ENCODE assay signal across 12 cellular contexts in genomic region chr20:37907677-37908397, GRCh38. TPM values are rescaled to one million over a fixed set of nuclear protein-coding genes. Genes with fewer than 3 reads are reported as not detected.
DNase-seq lines count a peak whose midpoint lies in the region; ATAC-seq and TF ChIP-seq lines count a peak whose summit lies in the region.
"Had no signal": no experiment of that assay in that cellular context is flagged by ENCODE, and none has a peak within 500 bp of the region (broad histone marks: within the 10 kb centered on the region; RNA-seq: fewer than 3 reads in every experiment).

No MANE protein-coding gene starts in this region.

- peak; percentile 94 for DNase-seq in A172 (ENCODE audit: low spot score)
- DNase-seq in HK-2 (ENCODE audit: unreplicated experiment): peak; percentile 75
- DNase-seq in RPMI7951 (ENCODE audit: low read depth): peak; percentile 88
- peak; percentile 20 for DNase-seq in fibroblast of villous mesenchyme (ENCODE audit: low read depth)
- no peak for DNase-seq in caudate nucleus (lab: John Stamatoyannopoulos, UW)
- DNase-seq in DMS53 (lab: John Stamatoyannopoulos, UW): no peak
- DNase-seq: activated CD4-positive, alpha-beta T cell treated with anti-CD3 and anti-CD28 coated beads for 48 hours; KBM-7 had no signal

- no peak overlapping the region for H3K4me3 ChIP-seq in fibroblast of villous mesenchyme (ENCODE audit: low read depth, low read length)
- H3K4me3 ChIP-seq: tibial nerve had no signal

- H3K27ac ChIP-seq in caudate nucleus (ENCODE audit: low read depth, low read length): no peak overlapping the region
- H3K27ac ChIP-seq: parathyroid adenoma, tibial nerve had no signal

- no peak for ATAC-seq in HG03039 (IDR thresholded peaks at IDR 0.05; ENCODE audit: unreplicated experiment)
- no peak for ATAC-seq in GM21529 (IDR thresholded peaks at IDR 0.05; ENCODE audit: unreplicated experiment)

- TF ChIP-seq CTCF in fibroblast of villous mesenchyme (IDR thresholded peaks at IDR 0.05; ENCODE audit: insufficient read depth, low read depth, low read length): no peak

RNA-seq across cellular contexts. Expression of gene VSTM2L, which starts 4.9 kb away (rescaled TPM):
- total RNA-seq in A172 (2014; rRNA removed; shearing (Covaris generic)): 0.24 and 1.4 TPM in 2 replicates
- total RNA-seq in RPMI7951 (2014; rRNA removed; shearing (Covaris generic)): 0.48 and 3.2 TPM in 2 replicates
- 0.32 and 1.3 TPM in 2 replicates for total RNA-seq in fibroblast of villous mesenchyme

Comparison
In these comparisons a context has a peak if more than half of its experiments do, and no peak if none do; other contexts are left out.
1. DNase-seq: peak in A172 (single experiment), HK-2 (single experiment), RPMI7951 (single experiment) and fibroblast of villous mesenchyme (single experiment); none in caudate nucleus (0 of 61) and DMS53 (single experiment).